8 cellular contexts compared by ENCODE assay signal in genomic region chr11:62123669-62124185, GRCh38. TPM values are rescaled to one million over a fixed set of nuclear protein-coding genes. Genes with fewer than 3 reads are reported as not detected.
DNase-seq lines count a peak whose midpoint lies in the region; ATAC-seq and TF ChIP-seq lines count a peak whose summit lies in the region.

TSS of gene INCENP (plus strand) at chr11:62124011. CDS start at chr11:62128162, 4,151 bp downstream.

- ATAC-seq in GM19324 (IDR thresholded peaks at IDR 0.05; ENCODE audit: low FRiP score, unreplicated experiment) (peak; percentile 89), HG03469 (IDR thresholded peaks at IDR 0.05; ENCODE audit: unreplicated experiment) (peak; percentile 80), left colon (peak; percentile 98)

- H3K27me3 ChIP-seq in BLaER1, result no peaks in the 10 kb centered on the region

- peaks cover 15% of the 10 kb centered on the region for H3K36me3 Mint-ChIP-seq in activated CD4-positive, alpha-beta T cell treated with anti-CD3 and anti-CD28 coated beads, Interleukin-2, amount 10 ng/mL, durations not matched to agents 24 days and 14 days (ENCODE audit: low read depth)

- peak within 1 kb of the TSS; percentile 83 for H3K4me3 ChIP-seq in BLaER1
- H3K4me3 ChIP-seq in coronary artery, result peak within 1 kb of the TSS; percentile 98

- H3K4me2 ChIP-seq in BLaER1, result peak within 1 kb of the TSS; percentile 96

- intact Hi-C loops in activated CD4-positive, alpha-beta T cell treated with anti-CD3 and anti-CD28 coated beads, Interleukin-2, amount 10 ng/mL, durations not matched to agents 24 days and 14 days (cut with micrococcal nuclease), result loop anchor here (1.0 to 5.0 kb wide), 4 partner anchors 156 to 426 kb away; partner anchors contain the start of genes FEN1, FTH1 and TMEM258
- intact Hi-C loops in left colon (cut with DNase I, micrococcal nuclease), result no loop called here

- peaks cover 30% of the 10 kb centered on the region for H3K4me1 Mint-ChIP-seq in activated CD4-positive, alpha-beta T cell treated with anti-CD3 and anti-CD28 coated beads, Interleukin-2, amount 10 ng/mL, durations not matched to agents 24 days and 14 days

- no peaks in the 10 kb centered on the region for H3K9me3 Mint-ChIP-seq in activated CD4-positive, alpha-beta T cell treated with anti-CD3 and anti-CD28 coated beads, Interleukin-2, amount 10 ng/mL, durations not matched to agents 24 days and 14 days

- H3K4me1 ChIP-seq in BLaER1, result peaks cover 22% of the 10 kb centered on the region

- DNase-seq in NCI-H526 treated with DMSO at 0.1 percent for 48 hours (lab: John Stamatoyannopoulos, UW) (peak; percentile 99), coronary artery (ENCODE audit: low spot score) (peak; percentile 97), left colon (peak; percentile 95 to 97)
- peak; percentile 98 for DNase-seq in activated CD4-positive, alpha-beta T cell treated with anti-CD3 and anti-CD28 coated beads, Interleukin-2, amount 10 ng/mL, durations not matched to agents 24 days and 14 days
- DNase-seq in stimulated activated CD4-positive, alpha-beta T cell treated with anti-CD3 and anti-CD28 coated beads, Interleukin-1b, Interleukin-23, amount 100 ng/mL, for 48 hours, result peak; percentile 96

- peak within 1 kb of the TSS; percentile 88 for H3K4me3 Mint-ChIP-seq in activated CD4-positive, alpha-beta T cell treated with anti-CD3 and anti-CD28 coated beads, Interleukin-2, amount 10 ng/mL, durations not matched to agents 24 days and 14 days

- peak within 1 kb of the TSS; percentile 92 for H3K27ac ChIP-seq in BLaER1
- H3K27ac ChIP-seq in coronary artery, result peak within 1 kb of the TSS; percentile 21 to 79

- H4K20me1 ChIP-seq in BLaER1, result peaks cover 42% of the 10 kb centered on the region

- peaks cover 3% of the 10 kb centered on the region for H3K27me3 Mint-ChIP-seq in activated CD4-positive, alpha-beta T cell treated with anti-CD3 and anti-CD28 coated beads, Interleukin-2, amount 10 ng/mL, durations not matched to agents 24 days and 14 days

- no peak for TF ChIP-seq CTCF in coronary artery (IDR thresholded peaks at IDR 0.05)

- peaks cover 20% of the 10 kb centered on the region for H3K36me3 ChIP-seq in BLaER1

- H3K27ac Mint-ChIP-seq in activated CD4-positive, alpha-beta T cell treated with anti-CD3 and anti-CD28 coated beads, Interleukin-2, amount 10 ng/mL, durations not matched to agents 24 days and 14 days, result peak within 1 kb of the TSS; percentile 81

- peak within 1 kb of the TSS; percentile 96 for H3K9ac ChIP-seq in BLaER1

- no peaks in the 10 kb centered on the region for H3K9me3 ChIP-seq in BLaER1

RNA-seq across cellular contexts. Expression of gene INCENP, which starts in this region (rescaled TPM):
- total RNA-seq in activated CD4-positive, alpha-beta T cell treated with anti-CD3 and anti-CD28 coated beads, Interleukin-2, amount 10 ng/mL, durations not matched to agents 24 days and 14 days, result 95.0 and 102 TPM in 2 replicates
- total RNA-seq in left colon, result 10 to 100 TPM; 23.1 to 29.3 TPM

Comparison
In these comparisons a context has a peak if more than half of its experiments do, and no peak if none do; other contexts are left out.
1. Peak in every context shown above with its lines: DNase-seq, ATAC-seq, H3K4me3 ChIP-seq and H3K27ac ChIP-seq.